8 cellular contexts compared by ENCODE assay signal in genomic region chr9:95003694-95004451, GRCh38.
DNase-seq lines count a peak whose midpoint lies in the region; ATAC-seq and TF ChIP-seq lines count a peak whose summit lies in the region.

No MANE protein-coding gene starts in this region.

- H3F3A ChIP-seq in PC-9 (ENCODE audit: insufficient read depth, low read depth), result peaks cover 24% of the 10 kb centered on the region; the same call in 1 of the 2 replicates

- in situ Hi-C loops in HAP-1 (cut with MboI; ENCODE audit: low sequenced_read_pairs), result no loop called here

- peaks cover 60% of the 10 kb centered on the region for H3K79me2 ChIP-seq in PC-9 (ENCODE audit: low read depth)

- CTCF ChIA-PET in PC-9 (lab: Charles Lee), result interaction anchor here (0.5 kb wide), 1 partner anchor 467 kb away, joined by 3 read pairs; no protein-coding TSS in a partner anchor

- no peak overlapping the region for H3K27ac Mint-ChIP-seq in stimulated activated memory B cell treated with anti-CD40 and anti-IgM and Interleukin-4, amounts not matched to agents 10 μg/mL and 1 μg/mL and 100 μg/mL, for 72 hours

- H3K9me3 Mint-ChIP-seq in stimulated activated memory B cell treated with anti-CD40 and anti-IgM and Interleukin-4, amounts not matched to agents 10 μg/mL and 1 μg/mL and 100 μg/mL, for 72 hours, result no peaks in the 10 kb centered on the region

- peak; percentile 61 for DNase-seq in DMS79 treated with DMSO at 0.1 percent for 48 hours (lab: John Stamatoyannopoulos, UW)
- no peak for DNase-seq in DMS79 (lab: John Stamatoyannopoulos, UW)
- peak in 1 of 2 experiments; percentile 64 for DNase-seq in HAP-1 (ENCODE audit: low spot score in 2 of 2)
- DNase-seq in PC-9, result peak; percentile 50 to 56
- peak; percentile 46 for DNase-seq in cerebellar cortex (ENCODE audit: low spot score)
- DNase-seq in kidney tubule cell (ENCODE audit: low spot score), result peak; percentile 72
- DNase-seq in NCI-H2029 (lab: John Stamatoyannopoulos, UW), result no peak

- H3K4me3 ChIP-seq in HAP-1 (peak overlapping the region; percentile 55), PC-9 (peak overlapping the region; percentile 91)

- no peaks in the 10 kb centered on the region for H3K9me3 ChIP-seq in HAP-1
- H3K9me3 ChIP-seq in PC-9 (ENCODE audit: insufficient read depth, low read depth), result no peaks in the 10 kb centered on the region

- peak overlapping the region; percentile 78 for H2AFZ ChIP-seq in PC-9

- H3K4me1 Mint-ChIP-seq in stimulated activated memory B cell treated with anti-CD40 and anti-IgM and Interleukin-4, amounts not matched to agents 10 μg/mL and 1 μg/mL and 100 μg/mL, for 72 hours, result peaks cover 6% of the 10 kb centered on the region

- peak overlapping the region; percentile 82 for H3K27ac ChIP-seq in PC-9

- peak overlapping the region; percentile 87 for H3K4me2 ChIP-seq in PC-9

- intact Hi-C loops in PC-9 (cut with micrococcal nuclease; ENCODE audit: unreplicated experiment), result no loop called here

- peak; percentile 12 for ATAC-seq in stimulated activated memory B cell treated with anti-CD40 and anti-IgM and Interleukin-4, amounts not matched to agents 10 μg/mL and 1 μg/mL and 100 μg/mL, for 72 hours

- H3K36me3 Mint-ChIP-seq in stimulated activated memory B cell treated with anti-CD40 and anti-IgM and Interleukin-4, amounts not matched to agents 10 μg/mL and 1 μg/mL and 100 μg/mL, for 72 hours, result peaks cover 9% of the 10 kb centered on the region

- H3K9me2 ChIP-seq in PC-9 (ENCODE audit: insufficient read depth), result no peaks in the 10 kb centered on the region

- H3K27me3 Mint-ChIP-seq in stimulated activated memory B cell treated with anti-CD40 and anti-IgM and Interleukin-4, amounts not matched to agents 10 μg/mL and 1 μg/mL and 100 μg/mL, for 72 hours, result peaks cover 32% of the 10 kb centered on the region

- BruUV-seq in PC-9 (replicated peaks; lab: Mats Ljungman, UMichigan), result TSS peak; percentile 73

- no peaks in the 10 kb centered on the region for H4K20me1 ChIP-seq in PC-9 (ENCODE audit: insufficient read depth)

- no peak for TF ChIP-seq CTCF in PC-9 (conservative IDR thresholded peaks at IDR 0.05)

- POLR2A ChIA-PET in PC-9 (lab: Charles Lee; ENCODE audit: unreplicated experiment), result interaction anchor here (0.5 to 0.7 kb wide), 5 partner anchors 9 to 886 kb away, joined by 3 to 4 read pairs (median 3); no protein-coding TSS in a partner anchor

- H3K4me1 ChIP-seq in HAP-1, result peaks cover 11% of the 10 kb centered on the region
- H3K4me1 ChIP-seq in PC-9 (replicated peaks; ENCODE audit: insufficient read depth), result peaks cover 38% of the 10 kb centered on the region

- H3K36me3 ChIP-seq in HAP-1 (replicated peaks), result no peaks in the 10 kb centered on the region
- H3K36me3 ChIP-seq in PC-9 (ENCODE audit: low read depth), result peaks cover 20% of the 10 kb centered on the region

- no peaks in the 10 kb centered on the region for H3K27me3 ChIP-seq in HAP-1 (ENCODE audit: low read depth)
- no peaks in the 10 kb centered on the region for H3K27me3 ChIP-seq in PC-9 (ENCODE audit: insufficient read depth, low read depth)

- H3K4me3 Mint-ChIP-seq in stimulated activated memory B cell treated with anti-CD40 and anti-IgM and Interleukin-4, amounts not matched to agents 10 μg/mL and 1 μg/mL and 100 μg/mL, for 72 hours, result peak overlapping the region; percentile 52

Comparison
In these comparisons a context has a peak if more than half of its experiments do, and no peak if none do; other contexts are left out.
1. DNase-seq: peak in DMS79 treated with DMSO at 0.1 percent for 48 hours (single experiment), PC-9 (2 of 2), cerebellar cortex (single experiment) and kidney tubule cell (single experiment); none in DMS79 (single experiment) and NCI-H2029 (single experiment).